Comparison of ENCODE assay signal across 1 cellular context in genomic region chr12:112207397-112207924, GRCh38.
TF ChIP-seq lines count a peak whose summit lies in the region.

No MANE protein-coding gene starts in this region.

TF ChIP-seq in GM12878, 131 proteins besides CTCF, POLR2A, EP300 and RAD21:
- TF ChIP-seq RUNX3 (IDR thresholded peaks at IDR 0.05; ENCODE audit: low read length) (peak; percentile 30; the same call in 1 of the 2 replicates), RCOR1 (conservative IDR thresholded peaks at IDR 0.05; ENCODE audit: low read depth, low read length) (no peak), USF2 (IDR thresholded peaks at IDR 0.05; ENCODE audit: borderline replicate concordance, low read depth, low read length) (no peak), PRDM15 (CRISPR knock-in tag; IDR thresholded peaks at IDR 0.05) (no peak)
